ENCODE assay signal across 8 cellular contexts in the genomic region with DNA sequence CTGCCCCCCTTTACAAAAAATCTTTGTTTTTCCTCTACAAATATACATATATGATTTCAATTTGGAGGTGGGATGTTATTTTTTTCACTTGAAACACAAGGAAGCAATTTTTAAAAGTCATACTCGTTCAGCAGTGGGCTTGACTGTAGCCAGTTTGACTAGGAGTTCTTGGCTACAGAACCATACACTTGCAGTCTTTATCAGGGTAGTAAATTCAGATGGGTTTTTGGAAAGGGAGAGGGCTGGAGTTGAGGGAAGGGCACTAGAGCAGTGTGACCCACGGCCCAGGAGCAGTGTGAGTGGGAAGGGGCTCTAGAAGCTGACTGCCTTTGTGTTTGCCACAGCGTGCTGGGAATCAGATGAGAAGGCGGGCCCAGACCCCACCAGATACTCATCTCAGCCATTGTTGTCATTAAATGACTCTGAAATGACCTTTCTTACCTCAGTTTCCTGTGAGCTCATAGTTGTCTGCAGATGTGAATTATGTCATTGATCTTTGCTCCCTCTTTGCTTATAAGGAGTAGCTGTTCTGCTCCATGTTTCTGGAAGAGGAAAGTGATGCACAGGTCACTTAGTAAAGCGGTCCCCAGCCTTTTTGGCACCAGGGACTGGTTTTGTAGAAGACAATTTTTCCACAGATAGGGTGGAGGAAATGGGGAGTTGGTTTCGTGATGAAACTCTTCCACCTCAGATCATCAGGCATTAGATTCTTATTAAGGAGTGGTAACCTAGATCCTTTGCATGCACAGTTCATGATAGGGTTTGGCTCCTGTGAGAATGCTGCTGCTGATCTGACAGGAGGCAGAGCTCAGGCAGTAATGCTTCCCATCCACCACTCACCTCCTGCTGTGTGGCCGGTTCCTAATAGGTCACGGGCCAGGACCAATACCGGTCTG.
DNase-seq lines count a peak whose midpoint lies in the region; ATAC-seq, FAIRE-seq and TF ChIP-seq lines count a peak whose summit lies in the region.

No MANE protein-coding gene starts in this region.

- H3K9me3 ChIP-seq in DND-41 (ENCODE audit: insufficient read depth, low read length, severe bottlenecking): no peaks in the 10 kb centered on the region

- H3K9me3 Mint-ChIP-seq in natural killer cell: no peaks in the 10 kb centered on the region

- H3K36me3 ChIP-seq in DND-41 (ENCODE audit: insufficient read depth, low read length) (no peaks in the 10 kb centered on the region), bronchial epithelial cell (ENCODE audit: control insufficient read depth, insufficient read depth, low read length) (peaks cover 1% of the 10 kb centered on the region)

- H3K27ac Mint-ChIP-seq in natural killer cell: peak overlapping the region; percentile 97 to 98

- in situ Hi-C loops in GM13977 (cut with MboI; ENCODE audit: low pct_unique_long_range_greater_than_20kb, low sequenced_read_pairs, unreplicated experiment): no loop called here

- H3K4me1 ChIP-seq in DND-41 (ENCODE audit: insufficient read depth, low read length): peaks cover 78% of the 10 kb centered on the region

- no peak overlapping the region; the same call in 1 of the 2 replicates for H3K9ac ChIP-seq in DND-41 (ENCODE audit: low read depth, low read length)

- H3K4me1 Mint-ChIP-seq in natural killer cell: peaks cover 86 to 91% of the 10 kb centered on the region in 2 donors

- DNase-seq in DND-41 (no peak), RWPE1 (ENCODE audit: low spot score) (no peak), bronchial epithelial cell (ENCODE audit: low read depth) (peak; percentile 83), natural killer cell (no peak), GM13977 (ENCODE audit: low spot score) (no peak), anterior cingulate cortex (lab: John Stamatoyannopoulos, UW) (no peak)

- no peak for ATAC-seq in DND-41 (ENCODE audit: insufficient read depth, low read depth)
- peak in 2 of 3 donors; percentile 15 to 25 for ATAC-seq in natural killer cell
- no peak for ATAC-seq in GM21526 (IDR thresholded peaks at IDR 0.05; ENCODE audit: low FRiP score, unreplicated experiment)
- ATAC-seq in GM19452 (IDR thresholded peaks at IDR 0.05; ENCODE audit: unreplicated experiment): no peak

- H3K27ac ChIP-seq in DND-41 (ENCODE audit: low read length) (peak overlapping the region; percentile 88), RWPE1 (peak overlapping the region; percentile 93)

- H3K79me2 ChIP-seq in DND-41 (ENCODE audit: insufficient read depth, low read length): peaks cover 88% of the 10 kb centered on the region

- intact Hi-C loops in natural killer cell (cut with micrococcal nuclease): no loop called here

- no peaks in the 10 kb centered on the region for H3K36me3 Mint-ChIP-seq in natural killer cell

- H3K27me3 ChIP-seq in DND-41 (ENCODE audit: insufficient read depth, low read length, poor library complexity) (no peaks in the 10 kb centered on the region), bronchial epithelial cell (ENCODE audit: control insufficient read depth, insufficient read depth, low read length) (no peaks in the 10 kb centered on the region)

- TF ChIP-seq CTCF in DND-41 (IDR thresholded peaks at IDR 0.05; ENCODE audit: borderline replicate concordance, extremely low read depth, low read length, poor library complexity, severe bottlenecking): no peak
- no peak for TF ChIP-seq CTCF in RWPE1 (conservative IDR thresholded peaks at IDR 0.05; ENCODE audit: low read depth)
- no peak for TF ChIP-seq CTCF in bronchial epithelial cell (IDR thresholded peaks at IDR 0.05; ENCODE audit: insufficient read depth, low read length, severe bottlenecking)
- no peak for TF ChIP-seq CTCF in natural killer cell (IDR thresholded peaks at IDR 0.05)
- TF ChIP-seq CTCF in GM13977 (IDR thresholded peaks at IDR 0.05; ENCODE audit: extremely low read depth, insufficient read depth, missing control alignments): no peak

- CTCF ChIA-PET in RWPE1 (lab: Yijun Ruan, JAX): interaction anchor here (0.6 to 0.7 kb wide), 2 partner anchors 13 to 1909 kb away, joined by 3 to 4 read pairs; no protein-coding TSS in a partner anchor

- peak overlapping the region; percentile 56; the same call in 1 of the 2 replicates for H3K4me2 ChIP-seq in DND-41 (ENCODE audit: insufficient read depth, low read length)

- no peak overlapping the region for H2AFZ ChIP-seq in DND-41 (ENCODE audit: low read depth, low read length)

- POLR2A ChIA-PET in RWPE1 (lab: Yijun Ruan, JAX; ENCODE audit: low non-redundant PET): interaction anchor here (0.7 to 1.0 kb wide), 2 partner anchors 49 kb away, joined by 3 to 5 read pairs; no protein-coding TSS in a partner anchor

- H3K4me3 ChIP-seq in DND-41 (ENCODE audit: low read depth in 1 of 2, low read length in 2 of 2) (no peak overlapping the region), bronchial epithelial cell (ENCODE audit: low read depth, low read length) (no peak overlapping the region)

- H4K20me1 ChIP-seq in DND-41 (ENCODE audit: insufficient read depth, low read length): peaks cover 8% of the 10 kb centered on the region; the same call in 1 of the 2 replicates

- peak overlapping the region; percentile 79 for H3K4me3 Mint-ChIP-seq in natural killer cell

- FAIRE-seq in bronchial epithelial cell (lab: Jason Lieb, UNC): no peak

- no peaks in the 10 kb centered on the region for H3K27me3 Mint-ChIP-seq in natural killer cell (ENCODE audit: low read depth in 2 of 2)

Comparison
In these comparisons a context has a peak if more than half of its experiments do, and no peak if none do; other contexts are left out.
1. ATAC-seq: peak in natural killer cell (2 of 3); none in DND-41 (single experiment), GM21526 (single experiment) and GM19452 (single experiment).